In genomic region chr11:8239536-8240228, GRCh38 we compare ENCODE assay signal across 1 cellular context.
TF ChIP-seq lines count a peak whose summit lies in the region.

No MANE protein-coding gene starts in this region.

TF ChIP-seq in GM23338, 12 proteins besides CTCF, POLR2A, EP300 and RAD21 (continued from another document):
- TF ChIP-seq ZNF462 (CRISPR knock-in tag; IDR thresholded peaks at IDR 0.05) (no peak), POLR2AphosphoS5 (IDR thresholded peaks at IDR 0.05; ENCODE audit: low read depth) (no peak), NANOG (IDR thresholded peaks at IDR 0.05; ENCODE audit: borderline replicate concordance) (no peak), JUNB (IDR thresholded peaks at IDR 0.05; ENCODE audit: unreplicated experiment) (no peak), CREB1 (CRISPR knock-in tag; IDR thresholded peaks at IDR 0.05; ENCODE audit: low read depth) (no peak), ZNF331 (CRISPR knock-in tag; IDR thresholded peaks at IDR 0.05; ENCODE audit: low read depth) (no peak), ZNF114 (CRISPR knock-in tag; IDR thresholded peaks at IDR 0.05) (no peak)
